In genomic region chr14:63594455-63595372, GRCh38 we compare ENCODE assay signal across 26 cellular contexts.
"Had no signal": no experiment of that assay in that cellular context is flagged by ENCODE, and none has a peak within 500 bp of the region (broad histone marks: within the 10 kb centered on the region; RNA-seq: fewer than 3 reads in every experiment).

No MANE protein-coding gene starts in this region.

- H3K9ac ChIP-seq: KMS-11 had no signal

- H3K27me3 Mint-ChIP-seq: activated B cell treated with CpG ODN at 0.5 μM for 24 hours; activated CD4-positive, alpha-beta T cell treated with anti-CD3 and anti-CD28 coated beads, Interleukin-2, amount 10 ng/mL, durations not matched to agents 24 days and 14 days; activated naive CD8-positive, alpha-beta T cell; activated T-helper 17 cell treated with anti-CD3 and anti-CD28 coated beads, Interleukin-2, amount 50 U/mL, for 72 hours had no signal

- H3K4me1 Mint-ChIP-seq: activated B cell treated with CpG ODN at 0.5 μM for 24 hours; activated CD4-positive, alpha-beta T cell treated with anti-CD3 and anti-CD28 coated beads, Interleukin-2, amount 10 ng/mL, durations not matched to agents 24 days and 14 days had no signal

- ATAC-seq: activated T-helper 17 cell treated with anti-CD3 and anti-CD28 coated beads, Interleukin-2, amount 50 U/mL, for 72 hours had no signal

- H3K4me3 ChIP-seq: cardiac muscle cell, Peyer's patch had no signal

- H3K4me3 Mint-ChIP-seq: activated B cell treated with CpG ODN at 0.5 μM for 24 hours; activated CD4-positive, alpha-beta T cell treated with anti-CD3 and anti-CD28 coated beads, Interleukin-2, amount 10 ng/mL, durations not matched to agents 24 days and 14 days; activated naive CD4-positive, alpha-beta T cell treated with anti-CD3 and anti-CD28 coated beads for 36 hours; activated naive CD8-positive, alpha-beta T cell; activated T-helper 17 cell treated with anti-CD3 and anti-CD28 coated beads, Interleukin-2, amount 50 U/mL, for 72 hours had no signal

- H3K27me3 ChIP-seq: brain microvascular endothelial cell, cardiac muscle cell, Peyer's patch had no signal

- H3K4me2 ChIP-seq: KMS-11 had no signal

- FAIRE-seq: TTC549 had no signal

- H3K36me3 ChIP-seq: brain microvascular endothelial cell had no signal

- H3K4me1 ChIP-seq: Peyer's patch had no signal

- H3K27ac Mint-ChIP-seq: activated B cell treated with CpG ODN at 0.5 μM for 24 hours; activated CD4-positive, alpha-beta T cell treated with anti-CD3 and anti-CD28 coated beads, Interleukin-2, amount 10 ng/mL, durations not matched to agents 24 days and 14 days; activated naive CD4-positive, alpha-beta T cell treated with anti-CD3 and anti-CD28 coated beads for 36 hours; activated naive CD8-positive, alpha-beta T cell; activated T-helper 17 cell treated with anti-CD3 and anti-CD28 coated beads, Interleukin-2, amount 50 U/mL, for 72 hours had no signal

- H3K27ac ChIP-seq: brain microvascular endothelial cell, cardiac muscle cell, KMS-11, Peyer's patch, RWPE1 had no signal

- DNase-seq: activated B cell treated with CpG ODN at 0.5 μM for 24 hours; activated CD4-positive, alpha-beta T cell treated with anti-CD3 and anti-CD28 coated beads for 1 hour; activated CD4-positive, alpha-beta T cell treated with anti-CD3 and anti-CD28 coated beads, Interleukin-2, amount 10 ng/mL, durations not matched to agents 24 days and 14 days; activated CD4-positive, alpha-beta T cell treated with anti-CD3 and anti-CD28 coated beads, Interleukin-2, amount 50 U/mL, for 48 hours; activated gamma-delta T cell; activated naive CD4-positive, alpha-beta T cell treated with anti-CD3 and anti-CD28 coated beads for 36 hours; activated T-cell treated with anti-CD3 and anti-CD28 coated beads, Interleukin-2, amount 50 U/mL, for 48 hours; amygdala; brain microvascular endothelial cell; NCI-H1092; NCI-H1417 treated with DMSO at 0.1 percent for 48 hours; NCI-H1694; NCI-H2029; NCI-H345; NCI-H510A; NCI-H69; Peyer's patch; SIG-M5; T-helper 2 cell; T1000 had no signal
